18 cellular contexts compared by ENCODE assay signal in the genomic region with DNA sequence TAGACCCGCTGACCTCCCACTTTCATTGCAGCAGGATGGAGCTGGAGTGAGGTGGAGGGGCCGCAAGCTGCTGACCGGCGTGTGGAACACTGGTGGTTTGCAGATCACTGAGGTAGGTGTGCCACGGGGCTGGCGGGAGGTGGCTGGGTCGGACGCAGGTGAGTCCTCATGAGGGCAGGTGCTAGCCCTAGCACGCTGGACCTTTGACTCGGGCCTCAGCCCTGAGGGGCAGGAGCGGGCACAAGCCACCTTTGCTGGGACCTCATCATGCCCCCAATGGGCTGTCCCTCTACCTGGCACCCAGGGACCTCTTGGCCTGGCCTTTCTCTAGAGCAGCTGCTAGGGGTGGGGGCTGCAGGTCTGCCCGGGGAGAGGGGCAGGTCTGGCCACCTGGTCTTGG.
DNase-seq lines count a peak whose midpoint lies in the region; ATAC-seq, FAIRE-seq and TF ChIP-seq lines count a peak whose summit lies in the region.
"Had no signal": no experiment of that assay in that cellular context is flagged by ENCODE, and none has a peak within 500 bp of the region (broad histone marks: within the 10 kb centered on the region; RNA-seq: fewer than 3 reads in every experiment).

No MANE protein-coding gene starts in this region.

- CTCF ChIA-PET in MCF 10A (lab: Yijun Ruan, JAX): no interaction called here
- CTCF ChIA-PET in mammary epithelial cell (lab: Charles Lee; ENCODE audit: low non-redundant PET): no interaction called here

- TF ChIP-seq EP300 in gastroesophageal sphincter (IDR thresholded peaks at IDR 0.05): no peak

- H3K9ac ChIP-seq in mammary epithelial cell (ENCODE audit: insufficient read depth, low read length) (no peak overlapping the region), GM23248 (no peak overlapping the region)
- H3K9ac ChIP-seq: KMS-11 had no signal

- H3K4me3 ChIP-seq in mammary epithelial cell (replicated peaks in 1 of 3; ENCODE audit: insufficient read depth in 1 of 3, low read depth in 2 of 3, low read length in 3 of 3): no peak overlapping the region
- H3K4me3 ChIP-seq in GM23248: no peak overlapping the region
- H3K4me3 ChIP-seq in gastroesophageal sphincter: no peak overlapping the region
- H3K4me3 ChIP-seq in spleen: no peak overlapping the region
- H3K4me3 ChIP-seq: MG63, SK-N-MC had no signal

- H3K9me3 Mint-ChIP-seq in MCF 10A (ENCODE audit: unreplicated experiment): no peaks in the 10 kb centered on the region
- H3K9me3 Mint-ChIP-seq: CD4-positive, alpha-beta T cell had no signal

- H3K9me3 ChIP-seq in mammary epithelial cell (replicated peaks; ENCODE audit: insufficient read depth, low read length) (no peaks in the 10 kb centered on the region), GM23248 (ENCODE audit: low read depth) (no peaks in the 10 kb centered on the region), gastroesophageal sphincter (no peaks in the 10 kb centered on the region), spleen (no peaks in the 10 kb centered on the region)
- H3K9me3 ChIP-seq: MG63 had no signal

- in situ Hi-C loops in mammary epithelial cell (cut with MboI; ENCODE audit: low sequenced_read_pairs in 2 of 2) (no loop called here), GM23248 (cut with MboI) (no loop called here)

- TF ChIP-seq POLR2A in gastroesophageal sphincter (IDR thresholded peaks at IDR 0.05): no peak
- TF ChIP-seq POLR2A in spleen (IDR thresholded peaks at IDR 0.05): no peak

- no peak for FAIRE-seq in GM19239 (lab: Jason Lieb, UNC)
- FAIRE-seq: G401.6, GM12891 had no signal

- no TSS peak for BruUV-seq in MCF 10A (replicated peaks; lab: Mats Ljungman, UMichigan)
- no TSS peak for BruUV-seq in mammary epithelial cell (replicated peaks; lab: Mats Ljungman, UMichigan)

- H3K4me1 ChIP-seq in mammary epithelial cell (ENCODE audit: insufficient read depth, low read length) (peaks cover 30% of the 10 kb centered on the region), GM23248 (ENCODE audit: insufficient read depth) (peaks cover 57% of the 10 kb centered on the region), gastroesophageal sphincter (peaks cover 18 to 100% (median 87%) of the 10 kb centered on the region in 3 donors), spleen (peaks cover 16 to 99% (median 73%) of the 10 kb centered on the region in 6 donors)

- ATAC-seq in gastroesophageal sphincter (no peak), GM18858 (IDR thresholded peaks at IDR 0.05; ENCODE audit: unreplicated experiment) (no peak)

- H3K27ac ChIP-seq in mammary epithelial cell (ENCODE audit: insufficient read depth, low read depth, low read length) (no peak overlapping the region), GM23248 (peak overlapping the region; percentile 99), gastroesophageal sphincter (peak overlapping the region in 3 of 4 donors; percentile 85 to 92 (median 88)), spleen (peak overlapping the region in 5 of 8 donors; percentile 75 to 95 (median 89))
- H3K27ac ChIP-seq: KMS-11, SK-N-MC had no signal

- DNase-seq in MCF 10A (ENCODE audit: unreplicated experiment) (no peak), mammary epithelial cell (no peak), GM23248 (no peak), spleen (no peak), AG08395 (ENCODE audit: low spot score) (no peak), GM19239 (ENCODE audit: insufficient read length, low spot score) (no peak)
- DNase-seq: 8988T; CD4-positive, alpha-beta T cell; DMS79 treated with DMSO at 0.1 percent for 48 hours; NCI-H1105; NCI-H187 had no signal

- H3K79me2 ChIP-seq in mammary epithelial cell (ENCODE audit: insufficient read depth, low read length) (peaks cover 25% of the 10 kb centered on the region), GM23248 (ENCODE audit: insufficient read depth) (peaks cover 91% of the 10 kb centered on the region)

- H3F3A ChIP-seq in GM23248 (ENCODE audit: insufficient read depth): peaks cover 22% of the 10 kb centered on the region

- POLR2A ChIA-PET in MCF 10A (lab: Yijun Ruan, JAX): no interaction called here

- TF ChIP-seq CTCF in MCF 10A (IDR thresholded peaks at IDR 0.05; ENCODE audit: unreplicated experiment) (no peak), mammary epithelial cell (conservative IDR thresholded peaks at IDR 0.05 in 1 of 2, IDR thresholded peaks at IDR 0.05 in 1 of 2; ENCODE audit: extremely low read depth in 1 of 2, insufficient read depth in 1 of 2, low read depth in 1 of 2, low read length in 2 of 2) (no peak), gastroesophageal sphincter (IDR thresholded peaks at IDR 0.05) (no peak), spleen (IDR thresholded peaks at IDR 0.05 in 8 of 11, conservative IDR thresholded peaks at IDR 0.05 in 3 of 11) (no peak)

- H3K4me2 ChIP-seq in mammary epithelial cell (ENCODE audit: insufficient read depth, low read depth, low read length) (no peak overlapping the region), GM23248 (ENCODE audit: unreplicated experiment) (no peak overlapping the region)
- H3K4me2 ChIP-seq: KMS-11 had no signal

- H3K27me3 Mint-ChIP-seq in MCF 10A (ENCODE audit: insufficient read depth, unreplicated experiment): no peaks in the 10 kb centered on the region
- H3K27me3 Mint-ChIP-seq: CD4-positive, alpha-beta T cell had no signal

- H4K20me1 ChIP-seq in mammary epithelial cell (ENCODE audit: insufficient read depth, low read length): no peaks in the 10 kb centered on the region
- no peaks in the 10 kb centered on the region for H4K20me1 ChIP-seq in GM23248 (ENCODE audit: insufficient read depth)

- H3K4me1 Mint-ChIP-seq in MCF 10A (ENCODE audit: insufficient read depth, unreplicated experiment): peaks cover 30% of the 10 kb centered on the region

- intact Hi-C loops in MCF 10A (cut with micrococcal nuclease) (loop anchor here (2.0 kb wide), 1 partner anchor 91 kb away; no protein-coding TSS in a partner anchor), mammary epithelial cell (cut with micrococcal nuclease) (no loop called here), spleen (cut with DNase I; ENCODE audit: low total_unique reads) (no loop called here)

- no peaks in the 10 kb centered on the region for H3K36me3 Mint-ChIP-seq in MCF 10A (ENCODE audit: insufficient read depth, unreplicated experiment)

- H3K36me3 ChIP-seq in mammary epithelial cell (ENCODE audit: insufficient read depth, low read length) (no peaks in the 10 kb centered on the region), GM23248 (ENCODE audit: low read depth) (peaks cover 10% of the 10 kb centered on the region), gastroesophageal sphincter (peaks cover 0 to 42% of the 10 kb centered on the region in 2 donors), spleen (peaks cover 0 to 43% (median 2%) of the 10 kb centered on the region in 6 donors)

- peak overlapping the region; percentile 43 for H3K27ac Mint-ChIP-seq in MCF 10A (ENCODE audit: low read depth, unreplicated experiment)
- H3K27ac Mint-ChIP-seq: CD4-positive, alpha-beta T cell had no signal

- H3K27me3 ChIP-seq in mammary epithelial cell (ENCODE audit: insufficient read depth, low read length) (no peaks in the 10 kb centered on the region), GM23248 (replicated peaks; ENCODE audit: insufficient read depth) (no peaks in the 10 kb centered on the region), gastroesophageal sphincter (no peaks in the 10 kb centered on the region), spleen (replicated peaks in 1 of 7) (no peaks in the 10 kb centered on the region)
- H3K27me3 ChIP-seq: MG63 had no signal

- 98% methylated on average over 11 of the region's 12 CpGs for WGBS in mammary epithelial cell (ENCODE audit: low coverage, missing lambda C conversion rate)
- WGBS in GM23248 (ENCODE audit: low coverage in 1 of 2, low lambda C conversion rate in 2 of 2, missing lambda C conversion rate in 2 of 2), 2 experiments: 91% methylated on average over 12 of the region's 12 CpGs
- no CpG with 5 or more reads among the region's 12 CpGs for WGBS in gastroesophageal sphincter (ENCODE audit: low coverage in 1 of 2), 2 donors
- 78 to 93% (median 88%) methylated on average over 6 to 12 of the region's 12 CpGs for WGBS in spleen, 5 donors

- no peaks in the 10 kb centered on the region for H3K9me2 ChIP-seq in GM23248 (ENCODE audit: insufficient read depth)

- H3K4me3 Mint-ChIP-seq in MCF 10A (ENCODE audit: unreplicated experiment): no peak overlapping the region
- H3K4me3 Mint-ChIP-seq: CD4-positive, alpha-beta T cell had no signal

- dilution Hi-C loops in mammary epithelial cell (cut with HindIII; ENCODE audit: low sequenced_read_pairs): no loop called here

- H2AFZ ChIP-seq in mammary epithelial cell (ENCODE audit: low read depth, low read length) (no peak overlapping the region), GM23248 (no peak overlapping the region)
